1 cellular context compared by ENCODE assay signal in the genomic region with DNA sequence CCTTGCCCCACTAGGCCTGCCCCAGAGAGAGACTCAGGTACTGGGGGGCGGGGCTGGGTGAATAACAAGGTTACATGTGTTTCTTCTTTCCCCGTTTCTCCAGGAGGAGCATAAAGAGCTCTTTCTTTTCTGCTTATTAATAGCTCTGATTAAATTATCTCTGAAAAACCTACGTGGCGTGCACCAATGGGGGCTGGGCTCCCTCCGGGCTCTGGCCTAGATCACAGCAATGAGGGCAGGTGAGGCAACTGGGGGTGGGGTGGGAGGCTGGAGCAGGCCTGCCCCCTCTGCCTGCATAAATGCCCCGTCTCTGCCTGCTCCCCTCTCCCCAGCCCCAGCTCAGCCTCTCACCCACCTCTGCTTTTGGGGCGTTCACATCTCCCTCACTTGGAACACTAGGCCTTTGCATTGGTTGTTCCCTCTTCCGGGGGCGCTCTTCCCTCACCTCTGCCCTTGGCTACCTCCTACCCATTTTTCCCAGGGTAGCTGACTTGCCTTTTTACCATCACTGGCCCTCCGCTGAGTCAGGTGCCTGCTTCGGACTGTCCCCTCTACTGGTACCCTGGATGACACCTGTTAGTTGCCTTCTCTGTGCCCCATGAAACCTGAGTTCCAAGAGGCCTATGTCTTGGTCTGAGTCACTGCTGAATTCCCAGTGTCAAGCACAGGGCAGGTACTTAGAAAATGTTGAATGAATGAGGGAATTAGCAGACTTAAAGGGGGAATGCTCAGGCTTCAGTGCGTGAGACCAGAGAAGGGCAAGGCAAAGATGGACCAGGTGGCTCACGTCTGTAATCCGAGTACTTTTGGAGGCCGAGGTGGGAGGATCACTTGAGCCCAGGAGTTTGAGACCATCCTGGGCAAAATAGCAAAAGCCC.
TF ChIP-seq lines count a peak whose summit lies in the region.

No MANE protein-coding gene starts in this region.

TF ChIP-seq in HepG2, 621 proteins besides CTCF, POLR2A, EP300 and RAD21 (continued from another document):
- TF ChIP-seq, protein P1, sequence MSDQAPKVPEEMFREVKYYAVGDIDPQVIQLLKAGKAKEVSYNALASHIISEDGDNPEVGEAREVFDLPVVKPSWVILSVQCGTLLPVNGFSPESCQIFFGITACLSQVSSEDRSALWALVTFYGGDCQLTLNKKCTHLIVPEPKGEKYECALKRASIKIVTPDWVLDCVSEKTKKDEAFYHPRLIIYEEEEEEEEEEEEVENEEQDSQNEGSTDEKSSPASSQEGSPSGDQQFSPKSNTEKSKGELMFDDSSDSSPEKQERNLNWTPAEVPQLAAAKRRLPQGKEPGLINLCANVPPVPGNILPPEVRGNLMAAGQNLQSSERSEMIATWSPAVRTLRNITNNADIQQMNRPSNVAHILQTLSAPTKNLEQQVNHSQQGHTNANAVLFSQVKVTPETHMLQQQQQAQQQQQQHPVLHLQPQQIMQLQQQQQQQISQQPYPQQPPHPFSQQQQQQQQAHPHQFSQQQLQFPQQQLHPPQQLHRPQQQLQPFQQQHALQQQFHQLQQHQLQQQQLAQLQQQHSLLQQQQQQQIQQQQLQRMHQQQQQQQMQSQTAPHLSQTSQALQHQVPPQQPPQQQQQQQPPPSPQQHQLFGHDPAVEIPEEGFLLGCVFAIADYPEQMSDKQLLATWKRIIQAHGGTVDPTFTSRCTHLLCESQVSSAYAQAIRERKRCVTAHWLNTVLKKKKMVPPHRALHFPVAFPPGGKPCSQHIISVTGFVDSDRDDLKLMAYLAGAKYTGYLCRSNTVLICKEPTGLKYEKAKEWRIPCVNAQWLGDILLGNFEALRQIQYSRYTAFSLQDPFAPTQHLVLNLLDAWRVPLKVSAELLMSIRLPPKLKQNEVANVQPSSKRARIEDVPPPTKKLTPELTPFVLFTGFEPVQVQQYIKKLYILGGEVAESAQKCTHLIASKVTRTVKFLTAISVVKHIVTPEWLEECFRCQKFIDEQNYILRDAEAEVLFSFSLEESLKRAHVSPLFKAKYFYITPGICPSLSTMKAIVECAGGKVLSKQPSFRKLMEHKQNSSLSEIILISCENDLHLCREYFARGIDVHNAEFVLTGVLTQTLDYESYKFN (CRISPR knock-in tag; conservative IDR thresholded peaks at IDR 0.05): no peak
- TF ChIP-seq FOXK2 (IDR thresholded peaks at IDR 0.05) (no peak), AHR (CRISPR knock-in tag; IDR thresholded peaks at IDR 0.05) (no peak), AGO1 (IDR thresholded peaks at IDR 0.05; ENCODE audit: low read depth, low read length, poor library complexity, severe bottlenecking) (no peak), ZIK1 (CRISPR knock-in tag; IDR thresholded peaks at IDR 0.05; ENCODE audit: borderline replicate concordance, low read depth) (no peak), ARNT2 (CRISPR knock-in tag; IDR thresholded peaks at IDR 0.05; ENCODE audit: low read depth) (no peak), KLF11 (CRISPR knock-in tag; IDR thresholded peaks at IDR 0.05) (no peak), TCF12 (IDR thresholded peaks at IDR 0.05) (no peak), TCF12 (CRISPR knock-in tag; IDR thresholded peaks at IDR 0.05) (no peak), MEIS1 (CRISPR knock-in tag; IDR thresholded peaks at IDR 0.05; ENCODE audit: borderline replicate concordance) (no peak), NFKB2 (CRISPR knock-in tag; IDR thresholded peaks at IDR 0.05; ENCODE audit: borderline replicate concordance) (peak; percentile 37; the same call in 1 of the 2 replicates), ZNF234 (CRISPR knock-in tag; conservative IDR thresholded peaks at IDR 0.05) (no peak), FOXO1 (CRISPR knock-in tag; IDR thresholded peaks at IDR 0.05) (no peak), ZNF598 (CRISPR knock-in tag; IDR thresholded peaks at IDR 0.05; ENCODE audit: borderline replicate concordance) (no peak), NR1H2 (CRISPR knock-in tag; IDR thresholded peaks at IDR 0.05; ENCODE audit: borderline replicate concordance, low read depth) (no peak)
- TF ChIP-seq, protein P2, sequence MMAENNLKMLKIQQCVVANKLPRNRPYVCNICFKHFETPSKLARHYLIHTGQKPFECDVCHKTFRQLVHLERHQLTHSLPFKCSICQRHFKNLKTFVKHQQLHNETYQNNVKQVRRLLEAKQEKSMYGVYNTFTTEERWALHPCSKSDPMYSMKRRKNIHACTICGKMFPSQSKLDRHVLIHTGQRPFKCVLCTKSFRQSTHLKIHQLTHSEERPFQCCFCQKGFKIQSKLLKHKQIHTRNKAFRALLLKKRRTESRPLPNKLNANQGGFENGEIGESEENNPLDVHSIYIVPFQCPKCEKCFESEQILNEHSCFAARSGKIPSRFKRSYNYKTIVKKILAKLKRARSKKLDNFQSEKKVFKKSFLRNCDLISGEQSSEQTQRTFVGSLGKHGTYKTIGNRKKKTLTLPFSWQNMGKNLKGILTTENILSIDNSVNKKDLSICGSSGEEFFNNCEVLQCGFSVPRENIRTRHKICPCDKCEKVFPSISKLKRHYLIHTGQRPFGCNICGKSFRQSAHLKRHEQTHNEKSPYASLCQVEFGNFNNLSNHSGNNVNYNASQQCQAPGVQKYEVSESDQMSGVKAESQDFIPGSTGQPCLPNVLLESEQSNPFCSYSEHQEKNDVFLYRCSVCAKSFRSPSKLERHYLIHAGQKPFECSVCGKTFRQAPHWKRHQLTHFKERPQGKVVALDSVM (CRISPR knock-in tag; IDR thresholded peaks at IDR 0.05): peak; percentile 83; the same call in 1 of the 2 replicates
- TF ChIP-seq, protein P3, sequence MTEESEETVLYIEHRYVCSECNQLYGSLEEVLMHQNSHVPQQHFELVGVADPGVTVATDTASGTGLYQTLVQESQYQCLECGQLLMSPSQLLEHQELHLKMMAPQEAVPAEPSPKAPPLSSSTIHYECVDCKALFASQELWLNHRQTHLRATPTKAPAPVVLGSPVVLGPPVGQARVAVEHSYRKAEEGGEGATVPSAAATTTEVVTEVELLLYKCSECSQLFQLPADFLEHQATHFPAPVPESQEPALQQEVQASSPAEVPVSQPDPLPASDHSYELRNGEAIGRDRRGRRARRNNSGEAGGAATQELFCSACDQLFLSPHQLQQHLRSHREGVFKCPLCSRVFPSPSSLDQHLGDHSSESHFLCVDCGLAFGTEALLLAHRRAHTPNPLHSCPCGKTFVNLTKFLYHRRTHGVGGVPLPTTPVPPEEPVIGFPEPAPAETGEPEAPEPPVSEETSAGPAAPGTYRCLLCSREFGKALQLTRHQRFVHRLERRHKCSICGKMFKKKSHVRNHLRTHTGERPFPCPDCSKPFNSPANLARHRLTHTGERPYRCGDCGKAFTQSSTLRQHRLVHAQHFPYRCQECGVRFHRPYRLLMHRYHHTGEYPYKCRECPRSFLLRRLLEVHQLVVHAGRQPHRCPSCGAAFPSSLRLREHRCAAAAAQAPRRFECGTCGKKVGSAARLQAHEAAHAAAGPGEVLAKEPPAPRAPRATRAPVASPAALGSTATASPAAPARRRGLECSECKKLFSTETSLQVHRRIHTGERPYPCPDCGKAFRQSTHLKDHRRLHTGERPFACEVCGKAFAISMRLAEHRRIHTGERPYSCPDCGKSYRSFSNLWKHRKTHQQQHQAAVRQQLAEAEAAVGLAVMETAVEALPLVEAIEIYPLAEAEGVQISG (CRISPR knock-in tag; IDR thresholded peaks at IDR 0.05): no peak
- TF ChIP-seq, protein P4, sequence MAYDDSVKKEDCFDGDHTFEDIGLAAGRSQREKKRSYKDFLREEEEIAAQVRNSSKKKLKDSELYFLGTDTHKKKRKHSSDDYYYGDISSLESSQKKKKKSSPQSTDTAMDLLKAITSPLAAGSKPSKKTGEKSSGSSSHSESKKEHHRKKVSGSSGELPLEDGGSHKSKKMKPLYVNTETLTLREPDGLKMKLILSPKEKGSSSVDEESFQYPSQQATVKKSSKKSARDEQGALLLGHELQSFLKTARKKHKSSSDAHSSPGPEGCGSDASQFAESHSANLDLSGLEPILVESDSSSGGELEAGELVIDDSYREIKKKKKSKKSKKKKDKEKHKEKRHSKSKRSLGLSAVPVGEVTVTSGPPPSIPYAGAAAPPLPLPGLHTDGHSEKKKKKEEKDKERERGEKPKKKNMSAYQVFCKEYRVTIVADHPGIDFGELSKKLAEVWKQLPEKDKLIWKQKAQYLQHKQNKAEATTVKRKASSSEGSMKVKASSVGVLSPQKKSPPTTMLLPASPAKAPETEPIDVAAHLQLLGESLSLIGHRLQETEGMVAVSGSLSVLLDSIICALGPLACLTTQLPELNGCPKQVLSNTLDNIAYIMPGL (CRISPR knock-in tag; IDR thresholded peaks at IDR 0.05; ENCODE audit: borderline replicate concordance in 1 of 2, low read depth in 1 of 2): no peak
- TF ChIP-seq, protein P5, sequence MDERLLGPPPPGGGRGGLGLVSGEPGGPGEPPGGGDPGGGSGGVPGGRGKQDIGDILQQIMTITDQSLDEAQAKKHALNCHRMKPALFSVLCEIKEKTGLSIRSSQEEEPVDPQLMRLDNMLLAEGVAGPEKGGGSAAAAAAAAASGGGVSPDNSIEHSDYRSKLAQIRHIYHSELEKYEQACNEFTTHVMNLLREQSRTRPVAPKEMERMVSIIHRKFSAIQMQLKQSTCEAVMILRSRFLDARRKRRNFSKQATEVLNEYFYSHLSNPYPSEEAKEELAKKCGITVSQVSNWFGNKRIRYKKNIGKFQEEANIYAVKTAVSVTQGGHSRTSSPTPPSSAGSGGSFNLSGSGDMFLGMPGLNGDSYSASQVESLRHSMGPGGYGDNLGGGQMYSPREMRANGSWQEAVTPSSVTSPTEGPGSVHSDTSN (CRISPR knock-in tag; IDR thresholded peaks at IDR 0.05): no peak
